ENCODE assay signal across 26 cellular contexts in the genomic region with DNA sequence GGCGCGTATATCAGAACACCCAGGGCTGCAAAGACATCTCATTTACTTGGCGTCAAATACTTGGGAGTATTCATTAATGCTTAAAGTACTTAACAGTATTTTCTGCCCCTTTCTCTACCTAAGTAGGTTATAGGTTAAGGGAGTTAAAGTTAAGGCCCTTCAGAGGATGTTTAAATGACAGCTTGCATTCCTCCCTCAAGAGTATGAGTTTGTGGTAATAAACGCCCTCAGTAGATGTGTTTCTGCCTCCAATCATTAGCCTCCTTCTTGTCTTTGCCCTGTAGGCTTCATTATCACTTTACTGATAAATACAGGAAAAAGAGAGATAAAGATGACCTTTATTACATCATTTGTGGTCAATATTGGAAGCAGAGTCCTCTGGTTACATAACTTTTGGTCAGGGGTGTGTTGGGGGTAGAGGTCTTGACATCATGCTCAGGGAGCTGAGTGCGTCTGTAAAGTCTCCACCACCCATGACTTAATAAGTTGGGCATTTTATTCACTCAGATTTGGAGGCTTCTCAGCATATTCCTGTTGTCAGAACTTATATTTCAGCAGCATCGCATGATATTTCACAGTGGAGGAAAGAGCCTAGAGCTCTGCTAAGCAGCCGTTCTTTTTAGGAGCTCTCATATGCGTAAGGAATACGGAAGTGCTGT.
DNase-seq lines count a peak whose midpoint lies in the region; ATAC-seq, FAIRE-seq and TF ChIP-seq lines count a peak whose summit lies in the region.
"Had no signal": no experiment of that assay in that cellular context is flagged by ENCODE, and none has a peak within 500 bp of the region (broad histone marks: within the 10 kb centered on the region; RNA-seq: fewer than 3 reads in every experiment).

No MANE protein-coding gene starts in this region.

- DNase-seq in Right ventricle myocardium superior = no peak
- DNase-seq in left ventricle myocardium inferior = no peak
- DNase-seq in choroid plexus epithelial cell (ENCODE audit: low read depth) = peak; percentile 52
- DNase-seq in right cardiac atrium = no peak
- DNase-seq in activated naive CD8-positive, alpha-beta T cell treated with anti-CD3 and anti-CD28 coated beads for 36 hours = no peak
- no peak for DNase-seq in Calu3
- DNase-seq in D721Med (ENCODE audit: insufficient read length, low spot score) = no peak
- DNase-seq: BE2C; CD4-positive, CD25-positive, alpha-beta regulatory T cell; COR-L47; DMS153; IMR-90; NCI-H1092; NCI-H1436 treated with DMSO at 0.1 percent for 48 hours; NCI-H2029 treated with DMSO at 0.1 percent for 48 hours; NCI-H2171 treated with DMSO at 0.1 percent for 48 hours; NCI-H446 treated with DMSO at 0.1 percent for 48 hours; NCI-H69; NK-92 treated with Interleukin-12 subunit alpha and Interleukin-12 subunit beta, amount 100 ng/mL, for 24 hours; Peyer's patch; SHP77 had no signal

- 79% methylated on average over 9 of the region's 9 CpGs for WGBS in right cardiac atrium

- no peaks in the 10 kb centered on the region for H3K9me3 Mint-ChIP-seq in activated naive CD8-positive, alpha-beta T cell treated with anti-CD3 and anti-CD28 coated beads for 36 hours
- no peaks in the 10 kb centered on the region for H3K9me3 Mint-ChIP-seq in Calu3 (ENCODE audit: low read depth, unreplicated experiment)
- H3K9me3 Mint-ChIP-seq: CD4-positive, CD25-positive, alpha-beta regulatory T cell had no signal

- H3K4me1 Mint-ChIP-seq in activated naive CD8-positive, alpha-beta T cell treated with anti-CD3 and anti-CD28 coated beads for 36 hours = no peaks in the 10 kb centered on the region
- no peaks in the 10 kb centered on the region for H3K4me1 Mint-ChIP-seq in Calu3 (ENCODE audit: low read depth, unreplicated experiment)
- H3K4me1 Mint-ChIP-seq: CD4-positive, CD25-positive, alpha-beta regulatory T cell had no signal

- FAIRE-seq in D721Med (lab: Jason Lieb, UNC) = no peak
- FAIRE-seq: A204.1, GM12891, GM18507, H1 had no signal

- intact Hi-C loops in Right ventricle myocardium superior (cut with DNase I) (no loop called here), left ventricle myocardium inferior (cut with micrococcal nuclease) (no loop called here), right cardiac atrium (cut with DNase I) (no loop called here), Calu3 (cut with micrococcal nuclease; ENCODE audit: unreplicated experiment) (no loop called here)

- peak; percentile 45 for ATAC-seq in Right ventricle myocardium superior (ENCODE audit: poor library complexity)
- peak; percentile 52 to 53 for ATAC-seq in right cardiac atrium

- H3K4me3 ChIP-seq in left ventricle myocardium inferior = no peak overlapping the region
- H3K4me3 ChIP-seq in choroid plexus epithelial cell (ENCODE audit: low read depth, low read length) = no peak overlapping the region
- H3K4me3 ChIP-seq in right cardiac atrium (ENCODE audit: low read length) = no peak overlapping the region
- H3K4me3 ChIP-seq: Peyer's patch had no signal

- no peak overlapping the region for H3K27ac ChIP-seq in left ventricle myocardium inferior (replicated peaks)
- H3K27ac ChIP-seq in right cardiac atrium (ENCODE audit: low read length) = no peak overlapping the region
- H3K27ac ChIP-seq: HL-60, Peyer's patch had no signal

- no peaks in the 10 kb centered on the region for H3K27me3 ChIP-seq in left ventricle myocardium inferior (ENCODE audit: low read depth)
- no peaks in the 10 kb centered on the region for H3K27me3 ChIP-seq in right cardiac atrium (ENCODE audit: control insufficient read depth, insufficient read depth)
- H3K27me3 ChIP-seq: BE2C, Peyer's patch had no signal

- H3K36me3 Mint-ChIP-seq in activated naive CD8-positive, alpha-beta T cell treated with anti-CD3 and anti-CD28 coated beads for 36 hours = no peaks in the 10 kb centered on the region
- H3K36me3 Mint-ChIP-seq in Calu3 (ENCODE audit: insufficient read depth, unreplicated experiment) = no peaks in the 10 kb centered on the region
- H3K36me3 Mint-ChIP-seq: CD4-positive, CD25-positive, alpha-beta regulatory T cell had no signal

- H3K4me1 ChIP-seq in left ventricle myocardium inferior = no peaks in the 10 kb centered on the region
- H3K4me1 ChIP-seq in right cardiac atrium (ENCODE audit: control insufficient read depth, insufficient read depth, low read length) = no peaks in the 10 kb centered on the region
- H3K4me1 ChIP-seq: BE2C, Peyer's patch had no signal

- TF ChIP-seq CTCF in left ventricle myocardium inferior (IDR thresholded peaks at IDR 0.05; ENCODE audit: borderline replicate concordance) (no peak), choroid plexus epithelial cell (conservative IDR thresholded peaks at IDR 0.05; ENCODE audit: low read depth, low read length) (no peak), Calu3 (IDR thresholded peaks at IDR 0.05; ENCODE audit: unreplicated experiment) (no peak), D721Med (IDR thresholded peaks at IDR 0.05; ENCODE audit: insufficient read depth, missing control alignments) (no peak)

- H3K9me3 ChIP-seq in left ventricle myocardium inferior (replicated peaks) (no peaks in the 10 kb centered on the region), right cardiac atrium (ENCODE audit: control insufficient read depth, low read length) (no peaks in the 10 kb centered on the region)
- H3K9me3 ChIP-seq: BE2C, Peyer's patch had no signal

- peaks cover 5% of the 10 kb centered on the region for H3K27me3 Mint-ChIP-seq in activated naive CD8-positive, alpha-beta T cell treated with anti-CD3 and anti-CD28 coated beads for 36 hours
- H3K27me3 Mint-ChIP-seq in Calu3 (ENCODE audit: unreplicated experiment) = no peaks in the 10 kb centered on the region

- H3K36me3 ChIP-seq in left ventricle myocardium inferior = no peaks in the 10 kb centered on the region
- H3K36me3 ChIP-seq: BE2C, Peyer's patch had no signal

- CTCF ChIA-PET in Calu3 (lab: Charles Lee) = no interaction called here

- no peak overlapping the region for H3K4me3 Mint-ChIP-seq in activated naive CD8-positive, alpha-beta T cell treated with anti-CD3 and anti-CD28 coated beads for 36 hours
- H3K4me3 Mint-ChIP-seq in Calu3 (ENCODE audit: low read depth, unreplicated experiment) = no peak overlapping the region
- H3K4me3 Mint-ChIP-seq: CD4-positive, CD25-positive, alpha-beta regulatory T cell had no signal

- no peak overlapping the region for H3K27ac Mint-ChIP-seq in activated naive CD8-positive, alpha-beta T cell treated with anti-CD3 and anti-CD28 coated beads for 36 hours
- no peak overlapping the region for H3K27ac Mint-ChIP-seq in Calu3 (ENCODE audit: unreplicated experiment)
- H3K27ac Mint-ChIP-seq: CD4-positive, CD25-positive, alpha-beta regulatory T cell had no signal

- BruUV-seq in Calu3 (replicated peaks; lab: Mats Ljungman, UMichigan) = no TSS peak
